Comparison of ENCODE assay signal across 8 cellular contexts in genomic region chr5:124908603-124909451, GRCh38.
A peak's percentile ranks its signal among the peaks of the same experiment; 100 is the strongest.
DNase-seq lines count a peak whose midpoint lies in the region; ATAC-seq and TF ChIP-seq lines count a peak whose summit lies in the region.

No MANE protein-coding gene starts in this region.

- no peak overlapping the region for H3K4me3 ChIP-seq in H7 (ENCODE audit: insufficient read depth, low read depth, low read length)

- no peak for TF ChIP-seq CTCF in VCaP (conservative IDR thresholded peaks at IDR 0.05)

- DNase-seq in DMS 273 (lab: John Stamatoyannopoulos, UW; ENCODE audit: unreplicated experiment) (peak; percentile 74), mucosa of gallbladder (ENCODE audit: low spot score) (peak; percentile 35), H7 (no peak)
- no peak for DNase-seq in activated CD4-positive, alpha-beta T cell treated with anti-CD3 and anti-CD28 coated beads, Interleukin-2, amount 50 U/mL, for 1 hour

- peak overlapping the region; percentile 88 for H3K27ac ChIP-seq in VCaP

- peaks cover 6% of the 10 kb centered on the region for H3K27me3 ChIP-seq in H7 (ENCODE audit: control insufficient read depth, insufficient read depth, low read length)

- no peaks in the 10 kb centered on the region for H3K36me3 ChIP-seq in H7 (replicated peaks; ENCODE audit: control insufficient read depth, insufficient read depth, low read length)

- ATAC-seq in GM21381 (IDR thresholded peaks at IDR 0.05; ENCODE audit: unreplicated experiment) (peak; percentile 79), HG03571 (IDR thresholded peaks at IDR 0.05; ENCODE audit: unreplicated experiment) (peak; percentile 78), GM18873 (IDR thresholded peaks at IDR 0.05; ENCODE audit: low FRiP score, unreplicated experiment) (no peak)

Comparison
In these comparisons a context has a peak if more than half of its experiments do, and no peak if none do; other contexts are left out.
1. DNase-seq: peak in DMS 273 (single experiment) and mucosa of gallbladder (single experiment); none in H7 (single experiment) and activated CD4-positive, alpha-beta T cell treated with anti-CD3 and anti-CD28 coated beads, Interleukin-2, amount 50 U/mL, for 1 hour (single experiment).